Comparison of ENCODE assay signal across 10 cellular contexts in the genomic region with DNA sequence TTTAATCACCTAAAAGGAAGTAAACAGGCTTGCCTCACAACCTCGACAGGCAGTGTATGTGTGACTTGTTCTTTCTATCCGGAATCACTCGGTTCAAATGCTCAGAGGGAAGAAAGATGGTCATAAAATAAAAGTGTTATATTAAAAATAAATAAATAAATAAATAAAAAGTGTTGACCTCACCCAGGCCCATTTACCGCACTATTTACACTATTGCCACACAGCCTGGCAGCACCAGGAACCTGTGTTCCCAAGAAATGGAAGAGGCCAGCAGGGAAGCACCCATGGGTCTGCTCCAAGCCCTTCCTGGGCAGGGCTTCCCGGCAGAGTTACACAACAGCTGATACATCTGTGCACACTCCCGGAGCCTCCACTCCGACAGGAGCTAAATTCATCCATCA.
DNase-seq lines count a peak whose midpoint lies in the region; ATAC-seq and TF ChIP-seq lines count a peak whose summit lies in the region.
"Had no signal": no experiment of that assay in that cellular context is flagged by ENCODE, and none has a peak within 500 bp of the region (broad histone marks: within the 10 kb centered on the region; RNA-seq: fewer than 3 reads in every experiment).

No MANE protein-coding gene starts in this region.

- POLR2A ChIA-PET in SK-N-SH (lab: Yijun Ruan, JAX), result no interaction called here

- peaks cover 14% of the 10 kb centered on the region for H3K27me3 ChIP-seq in GM23248 (replicated peaks; ENCODE audit: insufficient read depth)
- H3K27me3 ChIP-seq in SK-N-SH (ENCODE audit: insufficient read depth), result no peaks in the 10 kb centered on the region

- in situ Hi-C loops in GM23248 (cut with MboI), result no loop called here

- no peak overlapping the region for H3K27ac Mint-ChIP-seq in activated naive CD4-positive, alpha-beta T cell treated with anti-CD3 and anti-CD28 coated beads, Interleukin-2, amount 10 ng/mL, durations not matched to agents 7 days and 5 days

- no peak for TF ChIP-seq EP300 in SK-N-SH (IDR thresholded peaks at IDR 0.05; ENCODE audit: borderline replicate concordance in 1 of 2, low read depth in 1 of 2, low read length in 1 of 2)

- 7% methylated on average over 7 of the region's 7 CpGs for WGBS in GM23248 (ENCODE audit: low coverage in 1 of 2, low lambda C conversion rate in 2 of 2, missing lambda C conversion rate in 2 of 2), 2 experiments
- WGBS in SK-N-SH (ENCODE audit: low lambda C conversion rate), result 26% methylated on average over 7 of the region's 7 CpGs

- no peak for TF ChIP-seq CTCF in SK-N-SH (IDR thresholded peaks at IDR 0.05)

- H3K36me3 ChIP-seq in GM23248 (ENCODE audit: low read depth) (no peaks in the 10 kb centered on the region), SK-N-SH (replicated peaks in 1 of 2; ENCODE audit: control insufficient read depth in 1 of 2, insufficient read depth in 2 of 2, low read length in 1 of 2) (no peaks in the 10 kb centered on the region)

- H3K36me3 Mint-ChIP-seq in activated naive CD4-positive, alpha-beta T cell treated with anti-CD3 and anti-CD28 coated beads, Interleukin-2, amount 10 ng/mL, durations not matched to agents 7 days and 5 days, result no peaks in the 10 kb centered on the region

- H2AFZ ChIP-seq in GM23248 (no peak overlapping the region), SK-N-SH (ENCODE audit: low read depth) (no peak overlapping the region)

- no peak for TF ChIP-seq RAD21 in SK-N-SH (IDR thresholded peaks at IDR 0.05; ENCODE audit: low read length)

- H3K4me3 ChIP-seq in GM23248 (peak overlapping the region; percentile 30; the same call in 1 of the 2 replicates), SK-N-SH (ENCODE audit: low read depth in 2 of 2, low read length in 1 of 2) (0 out of 4 replicates have a peak overlapping the region, but pooled peaks of 1 of the 2 experiments have one; percentile 14)
- H3K4me3 ChIP-seq: GM12878 had no signal

- H3K9me2 ChIP-seq in GM23248 (ENCODE audit: insufficient read depth) (no peaks in the 10 kb centered on the region), SK-N-SH (no peaks in the 10 kb centered on the region)

- H3K4me1 ChIP-seq in GM23248 (ENCODE audit: insufficient read depth) (peaks cover 6% of the 10 kb centered on the region; the same call in 1 of the 2 replicates), SK-N-SH (ENCODE audit: control insufficient read depth in 1 of 2, insufficient read depth in 2 of 2, low read depth in 1 of 2, low read length in 1 of 2) (peaks cover 11 to 46% of the 10 kb centered on the region in 2 experiments; a peak in 3 of 4 replicates)

- H3F3A ChIP-seq in GM23248 (ENCODE audit: insufficient read depth) (no peaks in the 10 kb centered on the region), SK-N-SH (replicated peaks; ENCODE audit: insufficient read depth) (peaks cover 8% of the 10 kb centered on the region)

- H3K9ac ChIP-seq in GM23248, result no peak overlapping the region
- H3K9ac ChIP-seq in SK-N-SH, result no peak overlapping the region

- peaks cover 10% of the 10 kb centered on the region for H3K4me1 Mint-ChIP-seq in activated naive CD4-positive, alpha-beta T cell treated with anti-CD3 and anti-CD28 coated beads, Interleukin-2, amount 10 ng/mL, durations not matched to agents 7 days and 5 days

- H3K27me3 Mint-ChIP-seq in activated naive CD4-positive, alpha-beta T cell treated with anti-CD3 and anti-CD28 coated beads, Interleukin-2, amount 10 ng/mL, durations not matched to agents 7 days and 5 days, result peaks cover 7% of the 10 kb centered on the region

- no peaks in the 10 kb centered on the region for H3K9me3 Mint-ChIP-seq in activated naive CD4-positive, alpha-beta T cell treated with anti-CD3 and anti-CD28 coated beads, Interleukin-2, amount 10 ng/mL, durations not matched to agents 7 days and 5 days

- peak overlapping the region; percentile 37 for H3K4me2 ChIP-seq in GM23248 (ENCODE audit: unreplicated experiment)
- H3K4me2 ChIP-seq in SK-N-SH, result peak overlapping the region; percentile 56; the same call in 1 of the 2 replicates

- ATAC-seq in Right ventricle myocardium superior (ENCODE audit: poor library complexity) (peak; percentile 94), sciatic nerve (peak; percentile 98), GM18868 (IDR thresholded peaks at IDR 0.05; ENCODE audit: unreplicated experiment) (no peak), HG02981 (IDR thresholded peaks at IDR 0.05; ENCODE audit: unreplicated experiment) (no peak)

- CTCF ChIA-PET in SK-N-SH (lab: Yijun Ruan, JAX), result interaction anchor here (0.9 to 1.0 kb wide), 2 partner anchors 29 to 66 kb away, joined by 3 to 4 read pairs; no protein-coding TSS in a partner anchor
- CTCF ChIA-PET in activated naive CD4-positive, alpha-beta T cell treated with anti-CD3 and anti-CD28 coated beads, Interleukin-2, amount 10 ng/mL, durations not matched to agents 7 days and 5 days (lab: Charles Lee), result no interaction called here

- no peak overlapping the region for H3K27ac ChIP-seq in GM23248
- peak overlapping the region; percentile 25 to 85; a peak in 2 of 4 replicates for H3K27ac ChIP-seq in SK-N-SH (ENCODE audit: low read depth in 2 of 2, low read length in 1 of 2)

- H3K79me2 ChIP-seq in GM23248 (ENCODE audit: insufficient read depth) (no peaks in the 10 kb centered on the region), SK-N-SH (ENCODE audit: insufficient read depth) (no peaks in the 10 kb centered on the region)

- no peak overlapping the region for H3K4me3 Mint-ChIP-seq in activated naive CD4-positive, alpha-beta T cell treated with anti-CD3 and anti-CD28 coated beads, Interleukin-2, amount 10 ng/mL, durations not matched to agents 7 days and 5 days

- H3K9me3 ChIP-seq in GM23248 (ENCODE audit: low read depth) (no peaks in the 10 kb centered on the region), SK-N-SH (no peaks in the 10 kb centered on the region)

- H4K20me1 ChIP-seq in GM23248 (ENCODE audit: insufficient read depth) (no peaks in the 10 kb centered on the region), SK-N-SH (ENCODE audit: insufficient read depth) (no peaks in the 10 kb centered on the region)

- DNase-seq in GM23248 (peak; percentile 75), SK-N-SH (no peak), Right ventricle myocardium superior (peak; percentile 82), sciatic nerve (ENCODE audit: low spot score) (peak; percentile 83), middle frontal gyrus (ENCODE audit: extremely low spot score, low spot score) (no peak)
- no peak for DNase-seq in activated naive CD4-positive, alpha-beta T cell treated with anti-CD3 and anti-CD28 coated beads, Interleukin-2, amount 10 ng/mL, durations not matched to agents 7 days and 5 days
- DNase-seq: effector CD8-positive, alpha-beta T cell had no signal

- intact Hi-C loops in Right ventricle myocardium superior (cut with DNase I), result no loop called here
- intact Hi-C loops in sciatic nerve (cut with DNase I), result no loop called here

TF ChIP-seq in SK-N-SH, 30 proteins besides CTCF, POLR2A, EP300 and RAD21:
- TF ChIP-seq TAF1 (IDR thresholded peaks at IDR 0.05; ENCODE audit: borderline replicate concordance, low read depth, low read length), result no peak
- peak; percentile 5; the same call in 1 of the 2 replicates for TF ChIP-seq FOXJ3 (CRISPR knock-in tag; IDR thresholded peaks at IDR 0.05)
- no peak for TF ChIP-seq ELF1 (IDR thresholded peaks at IDR 0.05)

Comparison
In these comparisons a context has a peak if more than half of its experiments do, and no peak if none do; other contexts are left out.
1. DNase-seq: peak in GM23248 (single experiment), Right ventricle myocardium superior (single experiment) and sciatic nerve (single experiment); none in SK-N-SH (single experiment), activated naive CD4-positive, alpha-beta T cell treated with anti-CD3 and anti-CD28 coated beads, Interleukin-2, amount 10 ng/mL, durations not matched to agents 7 days and 5 days (single experiment) and middle frontal gyrus (single experiment).
2. ATAC-seq: peak in Right ventricle myocardium superior (single experiment) and sciatic nerve (single experiment); none in GM18868 (single experiment) and HG02981 (single experiment).